19 cellular contexts compared by ENCODE assay signal in genomic region chr7:259191-259505, GRCh38. TPM values are rescaled to one million over a fixed set of nuclear protein-coding genes. Genes with fewer than 3 reads are reported as not detected.
A peak's percentile ranks its signal among the peaks of the same experiment; 100 is the strongest.
DNase-seq lines count a peak whose midpoint lies in the region; ATAC-seq, FAIRE-seq and TF ChIP-seq lines count a peak whose summit lies in the region.
"Had no signal": no experiment of that assay in that cellular context is flagged by ENCODE, and none has a peak within 500 bp of the region (broad histone marks: within the 10 kb centered on the region; RNA-seq: fewer than 3 reads in every experiment).

No MANE protein-coding gene starts in this region.

- H3K36me3 Mint-ChIP-seq in astrocyte (ENCODE audit: low read depth, unreplicated experiment) (peaks cover 16% of the 10 kb centered on the region), neural progenitor cell (peaks cover 27% of the 10 kb centered on the region)
- H3K36me3 Mint-ChIP-seq: CD4-positive, alpha-beta memory T cell had no signal

- H3K4me3 Mint-ChIP-seq in astrocyte (ENCODE audit: unreplicated experiment): no peak overlapping the region
- H3K4me3 Mint-ChIP-seq in neural progenitor cell: no peak overlapping the region
- H3K4me3 Mint-ChIP-seq: GM23338 had no signal

- no peak overlapping the region for H2AFZ ChIP-seq in astrocyte (ENCODE audit: low read depth, low read length)
- H2AFZ ChIP-seq in neural progenitor cell (replicated peaks): no peak overlapping the region
- H2AFZ ChIP-seq: GM23338 had no signal

- H3K27ac Mint-ChIP-seq in astrocyte (ENCODE audit: unreplicated experiment) (peak overlapping the region; percentile 2), neural progenitor cell (peak overlapping the region; percentile 0)
- H3K27ac Mint-ChIP-seq: CD4-positive, alpha-beta memory T cell; GM23338 had no signal

- peaks cover 13% of the 10 kb centered on the region for H4K20me1 ChIP-seq in astrocyte (ENCODE audit: insufficient read depth, low read length)
- H4K20me1 ChIP-seq in neural progenitor cell (ENCODE audit: low read depth): no peaks in the 10 kb centered on the region

- H3K4me3 ChIP-seq in astrocyte (ENCODE audit: insufficient read depth, low read depth, low read length) (no peak overlapping the region), neural progenitor cell (no peak overlapping the region), colonic mucosa (no peak overlapping the region)
- H3K4me3 ChIP-seq: GM23338 had no signal

- H3K27ac ChIP-seq in astrocyte (ENCODE audit: low read depth, low read length) (no peak overlapping the region), neural progenitor cell (no peak overlapping the region), colonic mucosa (no peak overlapping the region)
- H3K27ac ChIP-seq: C4-2B, HL-60 had no signal

- DNase-seq in Right ventricle myocardium inferior (ENCODE audit: missing footprints): peak; percentile 37
- DNase-seq in cardiac septum (ENCODE audit: low spot score): no peak
- DNase-seq in astrocyte (ENCODE audit: low read depth): no peak
- DNase-seq in neural progenitor cell (ENCODE audit: low spot score): no peak
- no peak for DNase-seq in DMS 273 (lab: John Stamatoyannopoulos, UW; ENCODE audit: unreplicated experiment)
- DNase-seq in AG20443 (ENCODE audit: low spot score): no peak
- no peak for DNase-seq in colonic mucosa
- DNase-seq: ACHN; BE2C; CD4-positive, alpha-beta memory T cell; DMS153; DND-41; GDM1; H7 had no signal

- H3K9me3 Mint-ChIP-seq in astrocyte (ENCODE audit: unreplicated experiment): peaks cover 18% of the 10 kb centered on the region
- H3K9me3 Mint-ChIP-seq in neural progenitor cell: peaks cover 22% of the 10 kb centered on the region

- no peaks in the 10 kb centered on the region for H3K4me1 ChIP-seq in astrocyte (ENCODE audit: insufficient read depth, low read length)
- H3K4me1 ChIP-seq in neural progenitor cell: no peaks in the 10 kb centered on the region
- H3K4me1 ChIP-seq in colonic mucosa: peaks cover 4% of the 10 kb centered on the region
- H3K4me1 ChIP-seq: BE2C had no signal

- H3K9ac ChIP-seq in astrocyte (ENCODE audit: low read length) (no peak overlapping the region), neural progenitor cell (no peak overlapping the region), colonic mucosa (ENCODE audit: low read depth in 2 of 2, low read length in 2 of 2) (no peak overlapping the region)

- H3K4me1 Mint-ChIP-seq in astrocyte (ENCODE audit: low read depth, unreplicated experiment) (no peaks in the 10 kb centered on the region), neural progenitor cell (peaks cover 2% of the 10 kb centered on the region)
- H3K4me1 Mint-ChIP-seq: GM23338 had no signal

- H3K9me3 ChIP-seq in astrocyte (ENCODE audit: insufficient read depth, low read depth, low read length): peaks cover 12% of the 10 kb centered on the region
- H3K9me3 ChIP-seq in neural progenitor cell (ENCODE audit: low read depth): peaks cover 5% of the 10 kb centered on the region
- H3K9me3 ChIP-seq in colonic mucosa: no peaks in the 10 kb centered on the region

- no peaks in the 10 kb centered on the region for H3K27me3 ChIP-seq in astrocyte (ENCODE audit: insufficient read depth, low read length)
- no peaks in the 10 kb centered on the region for H3K27me3 ChIP-seq in neural progenitor cell
- no peaks in the 10 kb centered on the region for H3K27me3 ChIP-seq in colonic mucosa
- H3K27me3 ChIP-seq: BE2C had no signal

- H3K4me2 ChIP-seq in astrocyte (ENCODE audit: low read length): no peak overlapping the region
- no peak overlapping the region for H3K4me2 ChIP-seq in neural progenitor cell
- H3K4me2 ChIP-seq: GM23338 had no signal

- intact Hi-C loops in Right ventricle myocardium inferior (cut with DNase I): no loop called here
- intact Hi-C loops in cardiac septum (cut with DNase I): no loop called here
- intact Hi-C loops in colonic mucosa (cut with DNase I): no loop called here

- no peaks in the 10 kb centered on the region for H3K27me3 Mint-ChIP-seq in astrocyte (ENCODE audit: low read depth, unreplicated experiment)
- H3K27me3 Mint-ChIP-seq in neural progenitor cell (ENCODE audit: insufficient read depth, low read depth): peaks cover 12% of the 10 kb centered on the region

- no peak for FAIRE-seq in astrocyte (lab: Jason Lieb, UNC)
- FAIRE-seq: GM12892 had no signal

- no peak for ATAC-seq in Right ventricle myocardium inferior
- ATAC-seq: GM23338 had no signal

- peaks cover 8% of the 10 kb centered on the region for H3F3A ChIP-seq in neural progenitor cell (ENCODE audit: low read depth)

- TF ChIP-seq CTCF in astrocyte (IDR thresholded peaks at IDR 0.05; ENCODE audit: insufficient read depth, low read depth, low read length): no peak
- TF ChIP-seq CTCF in neural progenitor cell (IDR thresholded peaks at IDR 0.05): no peak
- no peak for TF ChIP-seq CTCF in colonic mucosa (IDR thresholded peaks at IDR 0.05)

- H3K79me2 ChIP-seq in astrocyte (ENCODE audit: insufficient read depth, low read length): no peaks in the 10 kb centered on the region
- no peaks in the 10 kb centered on the region for H3K79me2 ChIP-seq in neural progenitor cell (ENCODE audit: low read depth)

- H3K36me3 ChIP-seq in astrocyte (ENCODE audit: insufficient read depth, low read length) (no peaks in the 10 kb centered on the region), neural progenitor cell (no peaks in the 10 kb centered on the region), colonic mucosa (peaks cover 4% of the 10 kb centered on the region)
- H3K36me3 ChIP-seq: BE2C had no signal

RNA-seq across cellular contexts. Expression of gene FOXL3, which starts 30.8 kb away (rescaled TPM):
- not detected for total RNA-seq in Right ventricle myocardium inferior
- not detected for total RNA-seq in cardiac septum
- total RNA-seq in astrocyte: not detected in 2 replicates
- not detected in 2 replicates for total RNA-seq in neural progenitor cell (ENCODE audit: low replicate concordance)
- total RNA-seq in colonic mucosa: under 1 TPM in 1 of 2 donors, not detected in 1; 0.79 TPM
- total RNA-seq: A172; CD4-positive, alpha-beta memory T cell; GM23338; H7 had no signal
